14 cellular contexts compared by ENCODE assay signal in the genomic region with DNA sequence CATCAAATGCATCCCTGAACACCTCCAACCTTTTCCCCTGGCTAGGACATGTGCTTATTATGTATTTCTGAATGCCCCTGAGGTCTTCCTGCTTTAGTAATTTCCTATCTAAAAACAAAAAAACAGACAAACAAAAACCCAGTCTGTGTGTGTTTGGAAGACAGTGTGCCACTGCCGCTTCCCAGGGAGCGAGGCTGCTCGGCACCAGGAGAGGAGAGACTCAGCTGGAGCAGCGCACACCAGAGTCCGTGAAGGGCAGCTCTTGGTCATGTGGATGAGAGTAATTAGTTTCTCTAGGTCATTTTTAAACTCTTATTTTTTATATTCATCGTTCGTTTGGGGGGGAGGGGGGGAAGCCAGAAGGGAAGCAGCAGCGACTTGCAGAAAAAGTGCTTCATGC. TPM values are rescaled to one million over a fixed set of nuclear protein-coding genes. Genes with fewer than 3 reads are reported as not detected.
"Had no signal": no experiment of that assay in that cellular context is flagged by ENCODE, and none has a peak within 500 bp of the region (broad histone marks: within the 10 kb centered on the region; RNA-seq: fewer than 3 reads in every experiment).

No MANE protein-coding gene starts in this region.

- H3K36me3 ChIP-seq: ovary had no signal

- H3K9me3 ChIP-seq: ovary, thoracic aorta had no signal

- H3K27ac ChIP-seq: ovary, thoracic aorta had no signal

- H3K27ac Mint-ChIP-seq: activated naive CD4-positive, alpha-beta T cell treated with anti-CD3 and anti-CD28 coated beads, Interleukin-2, amount 10 ng/mL, durations not matched to agents 7 days and 5 days had no signal

- H3K36me3 Mint-ChIP-seq: brain; natural killer cell treated with Interleukin-12 subunit alpha and Interleukin-12 subunit beta and Interleukin-15 and Interleukin-18, amount 100 ng/mL, for 72 hours had no signal

- H3K4me3 Mint-ChIP-seq: activated CD8-positive, alpha-beta T cell treated with anti-CD3 and anti-CD28 coated beads for 36 hours; activated naive CD4-positive, alpha-beta T cell treated with anti-CD3 and anti-CD28 coated beads, Interleukin-2, amount 10 ng/mL, durations not matched to agents 7 days and 5 days had no signal

- DNase-seq: activated CD8-positive, alpha-beta T cell treated with anti-CD3 and anti-CD28 coated beads for 36 hours; activated naive CD4-positive, alpha-beta T cell treated with anti-CD3 and anti-CD28 coated beads, Interleukin-2, amount 10 ng/mL, durations not matched to agents 7 days and 5 days; ovary; stimulated activated CD4-positive, alpha-beta T cell treated with anti-CD3 and anti-CD28 coated beads, Interleukin-2, amount 100 ng/mL, for 48 hours; stimulated activated CD8-positive, alpha-beta memory T cell treated with anti-CD3 and anti-CD28 coated beads, Interleukin-4, amount 100 ng/mL, for 48 hours; stimulated activated naive CD8-positive, alpha-beta T cell treated with anti-CD3 and anti-CD28 coated beads, Interleukin-15, Interleukin-2, amounts not matched to agents 100 U/mL and 50 U/mL, for 24 hours had no signal

- H3K27me3 ChIP-seq: ovary had no signal

- ATAC-seq: activated CD8-positive, alpha-beta T cell treated with anti-CD3 and anti-CD28 coated beads for 36 hours; esophagus mucosa; natural killer cell treated with Interleukin-12 subunit alpha and Interleukin-12 subunit beta and Interleukin-15 and Interleukin-18, amount 100 ng/mL, for 72 hours; stimulated activated naive CD8-positive, alpha-beta T cell treated with anti-CD3 and anti-CD28 coated beads, Interleukin-15, Interleukin-2, amounts not matched to agents 100 U/mL and 50 U/mL, for 24 hours had no signal

- H3K9me3 Mint-ChIP-seq: activated CD8-positive, alpha-beta T cell treated with anti-CD3 and anti-CD28 coated beads for 36 hours; activated naive CD4-positive, alpha-beta T cell treated with anti-CD3 and anti-CD28 coated beads, Interleukin-2, amount 10 ng/mL, durations not matched to agents 7 days and 5 days; activated T-helper 17 cell treated with anti-CD3 and anti-CD28 coated beads, Interleukin-2, amount 50 U/mL, for 72 hours; brain; natural killer cell treated with Interleukin-12 subunit alpha and Interleukin-12 subunit beta and Interleukin-15 and Interleukin-18, amount 100 ng/mL, for 72 hours had no signal

- H3K27me3 Mint-ChIP-seq: activated CD8-positive, alpha-beta T cell treated with anti-CD3 and anti-CD28 coated beads for 36 hours; activated naive CD4-positive, alpha-beta T cell treated with anti-CD3 and anti-CD28 coated beads, Interleukin-2, amount 10 ng/mL, durations not matched to agents 7 days and 5 days; activated T-helper 17 cell treated with anti-CD3 and anti-CD28 coated beads, Interleukin-2, amount 50 U/mL, for 72 hours; natural killer cell treated with Interleukin-12 subunit alpha and Interleukin-12 subunit beta and Interleukin-15 and Interleukin-18, amount 100 ng/mL, for 72 hours had no signal

- H3K4me3 ChIP-seq: ovary, thoracic aorta had no signal

RNA-seq across cellular contexts. Expression of a gene that starts 10.0 kb away (rescaled TPM):
- total RNA-seq: activated CD8-positive, alpha-beta T cell treated with anti-CD3 and anti-CD28 coated beads for 36 hours; activated T-helper 17 cell treated with anti-CD3 and anti-CD28 coated beads, Interleukin-2, amount 50 U/mL, for 72 hours; dermis microvascular lymphatic vessel endothelial cell; esophagus mucosa; lung microvascular endothelial cell; mucosa of gallbladder; natural killer cell treated with Interleukin-12 subunit alpha and Interleukin-12 subunit beta and Interleukin-15 and Interleukin-18, amount 100 ng/mL, for 72 hours; ovary; thoracic aorta had no signal
- polyA plus RNA-seq: ovary had no signal
